Comparison of ENCODE assay signal across 1 cellular context in genomic region chr9:124940894-124941688, GRCh38.
TF ChIP-seq lines count a peak whose summit lies in the region.

TSS of gene GOLGA1 (minus strand) at chr9:124941083. CDS start at chr9:124938711, 2,372 bp downstream.

TF ChIP-seq in IMR-90, 13 proteins besides CTCF, POLR2A, EP300 and RAD21 (continued from another document):
- TF ChIP-seq RFX5 (IDR thresholded peaks at IDR 0.05; ENCODE audit: low read depth, low read length) (no peak), MXI1 (IDR thresholded peaks at IDR 0.05; ENCODE audit: borderline replicate concordance, low read depth, low read length) (peak; percentile 61; the same call in 1 of the 2 replicates), NFE2L2 (IDR thresholded peaks at IDR 0.05; ENCODE audit: low read depth, low read length) (no peak), FOS (IDR thresholded peaks at IDR 0.05; ENCODE audit: low read depth, low read length) (peak; percentile 29), MAZ (IDR thresholded peaks at IDR 0.05; ENCODE audit: borderline replicate concordance, low read depth, low read length) (peak; percentile 97), MAFK (IDR thresholded peaks at IDR 0.05; ENCODE audit: low read depth, low read length) (no peak), RCOR1 (IDR thresholded peaks at IDR 0.05; ENCODE audit: insufficient replicate concordance, low read length) (no peak)
- TF ChIP-seq, protein P1, sequence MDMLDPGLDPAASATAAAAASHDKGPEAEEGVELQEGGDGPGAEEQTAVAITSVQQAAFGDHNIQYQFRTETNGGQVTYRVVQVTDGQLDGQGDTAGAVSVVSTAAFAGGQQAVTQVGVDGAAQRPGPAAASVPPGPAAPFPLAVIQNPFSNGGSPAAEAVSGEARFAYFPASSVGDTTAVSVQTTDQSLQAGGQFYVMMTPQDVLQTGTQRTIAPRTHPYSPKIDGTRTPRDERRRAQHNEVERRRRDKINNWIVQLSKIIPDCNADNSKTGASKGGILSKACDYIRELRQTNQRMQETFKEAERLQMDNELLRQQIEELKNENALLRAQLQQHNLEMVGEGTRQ (IDR thresholded peaks at IDR 0.05; ENCODE audit: low read depth, low read length): no peak
